8 cellular contexts compared by ENCODE assay signal in genomic region chr6:42367353-42368011, GRCh38.
A peak's percentile ranks its signal among the peaks of the same experiment; 100 is the strongest.
DNase-seq lines count a peak whose midpoint lies in the region; ATAC-seq, FAIRE-seq and TF ChIP-seq lines count a peak whose summit lies in the region.

No MANE protein-coding gene starts in this region.

- H3K4me1 Mint-ChIP-seq in activated CD8-positive, alpha-beta T cell treated with anti-CD3 and anti-CD28 coated beads, Interleukin-2, amount 10 ng/mL, durations not matched to agents 7 days and 5 days (ENCODE audit: low read depth) = peaks cover 69% of the 10 kb centered on the region
- H3K4me1 Mint-ChIP-seq in endothelial cell (ENCODE audit: unreplicated experiment) = peaks cover 13% of the 10 kb centered on the region

- H3K9me3 Mint-ChIP-seq in activated CD8-positive, alpha-beta T cell treated with anti-CD3 and anti-CD28 coated beads, Interleukin-2, amount 10 ng/mL, durations not matched to agents 7 days and 5 days (ENCODE audit: insufficient read depth) = no peaks in the 10 kb centered on the region
- no peaks in the 10 kb centered on the region for H3K9me3 Mint-ChIP-seq in endothelial cell (ENCODE audit: unreplicated experiment)

- H3K9ac ChIP-seq in HepG2 (ENCODE audit: insufficient read depth, low read depth, low read length) = no peak overlapping the region

- TF ChIP-seq CTCF in right lobe of liver (IDR thresholded peaks at IDR 0.05) = no peak
- TF ChIP-seq CTCF in HepG2 (CRISPR knock-in tag; IDR thresholded peaks at IDR 0.05) = no peak
- TF ChIP-seq CTCF in endothelial cell (IDR thresholded peaks at IDR 0.05; ENCODE audit: unreplicated experiment) = no peak

- H3K4me1 ChIP-seq in right lobe of liver (no peaks in the 10 kb centered on the region), HepG2 (ENCODE audit: insufficient read depth, low read length) (no peaks in the 10 kb centered on the region), mesodermal cell (ENCODE audit: control insufficient read depth, insufficient read depth, low read length, poor library complexity, severe bottlenecking) (peaks cover 4% of the 10 kb centered on the region)

- POLR2A ChIA-PET in HepG2 (lab: Yijun Ruan, JAX) = no interaction called here
- POLR2A ChIA-PET in activated CD8-positive, alpha-beta T cell treated with anti-CD3 and anti-CD28 coated beads, Interleukin-2, amount 10 ng/mL, durations not matched to agents 7 days and 5 days (lab: Charles Lee) = interaction anchor here (0.8 to 2.1 kb wide), 6 partner anchors 11 to 108 kb away, joined by 3 to 13 read pairs (median 3); no protein-coding TSS in a partner anchor

- CTCF ChIA-PET in HepG2 (lab: Yijun Ruan, JAX; ENCODE audit: low intra/inter-chr PET ratio, low total read pairs) = no interaction called here
- CTCF ChIA-PET in activated CD8-positive, alpha-beta T cell treated with anti-CD3 and anti-CD28 coated beads, Interleukin-2, amount 10 ng/mL, durations not matched to agents 7 days and 5 days (lab: Charles Lee) = interaction anchor here (0.8 to 2.9 kb wide), 11 partner anchors 9 to 180 kb away, joined by 3 to 17 read pairs (median 3); no protein-coding TSS in a partner anchor

- H3K27ac ChIP-seq in right lobe of liver (peak overlapping the region; percentile 21 to 47 (median 28)), HepG2 (ENCODE audit: extremely low read length, insufficient read depth, low read length) (no peak overlapping the region), mesodermal cell (ENCODE audit: low read depth, low read length, severe bottlenecking) (peak overlapping the region; percentile 53)

- H3K36me3 Mint-ChIP-seq in activated CD8-positive, alpha-beta T cell treated with anti-CD3 and anti-CD28 coated beads, Interleukin-2, amount 10 ng/mL, durations not matched to agents 7 days and 5 days (ENCODE audit: low read depth) = peaks cover 14% of the 10 kb centered on the region
- peaks cover 10% of the 10 kb centered on the region for H3K36me3 Mint-ChIP-seq in endothelial cell (ENCODE audit: low read depth, unreplicated experiment)

- H3K9me3 ChIP-seq in right lobe of liver (no peaks in the 10 kb centered on the region), HepG2 (ENCODE audit: low read length) (no peaks in the 10 kb centered on the region), mesodermal cell (ENCODE audit: control insufficient read depth, low read length) (no peaks in the 10 kb centered on the region)

- H3K27ac Mint-ChIP-seq in activated CD8-positive, alpha-beta T cell treated with anti-CD3 and anti-CD28 coated beads, Interleukin-2, amount 10 ng/mL, durations not matched to agents 7 days and 5 days = peak overlapping the region; percentile 90
- no peak overlapping the region for H3K27ac Mint-ChIP-seq in endothelial cell (ENCODE audit: unreplicated experiment)

- H3K4me2 ChIP-seq in HepG2 (ENCODE audit: low read depth, low read length) = no peak overlapping the region

- no peaks in the 10 kb centered on the region for H3K27me3 ChIP-seq in right lobe of liver
- peaks cover 2 to 29% of the 10 kb centered on the region in 2 experiments; a peak in 3 of 5 replicates for H3K27me3 ChIP-seq in HepG2 (ENCODE audit: control insufficient read depth in 1 of 2, insufficient read depth in 2 of 2, low read length in 2 of 2)

- H3K4me3 ChIP-seq in right lobe of liver (no peak overlapping the region), HepG2 (replicated peaks in 1 of 3; ENCODE audit: insufficient read depth in 1 of 3, low read depth in 2 of 3, low read length in 3 of 3) (no peak overlapping the region), mesodermal cell (ENCODE audit: extremely low read depth, insufficient read depth, low read length, poor library complexity, severe bottlenecking) (no peak overlapping the region)

- no peaks in the 10 kb centered on the region for H4K20me1 ChIP-seq in HepG2 (ENCODE audit: insufficient read depth, low read length)

- FAIRE-seq in HepG2 (lab: Jason Lieb, UNC) = no peak

- intact Hi-C loops in right lobe of liver (cut with DNase I) (no loop called here), HepG2 (cut with micrococcal nuclease; ENCODE audit: unreplicated experiment) (no loop called here)

- H3K36me3 ChIP-seq in right lobe of liver (no peaks in the 10 kb centered on the region), HepG2 (replicated peaks in 1 of 2; ENCODE audit: control insufficient read depth in 1 of 2, insufficient read depth in 2 of 2, low read length in 2 of 2) (no peaks in the 10 kb centered on the region), mesodermal cell (ENCODE audit: control insufficient read depth, insufficient read depth, low read length) (no peaks in the 10 kb centered on the region)

- in situ Hi-C loops in HepG2 (cut with HindIII; ENCODE audit: extremely low pct_ligation_motif_present, low pct_unique_long_range_greater_than_20kb) = no loop called here

- TF ChIP-seq POLR2A in right lobe of liver (IDR thresholded peaks at IDR 0.05) (no peak), HepG2 (IDR thresholded peaks at IDR 0.05; ENCODE audit: insufficient read depth in 1 of 2, low read depth in 2 of 2, low read length in 2 of 2) (no peak)

- peak in 1 of 3 donors; percentile 26 for DNase-seq in right lobe of liver
- no peak for DNase-seq in HepG2 (ENCODE audit: low spot score)
- DNase-seq in activated CD8-positive, alpha-beta T cell treated with anti-CD3 and anti-CD28 coated beads, Interleukin-2, amount 10 ng/mL, durations not matched to agents 7 days and 5 days = peak; percentile 48
- no peak for DNase-seq in A172 (ENCODE audit: low spot score)
- no peak for DNase-seq in endothelial cell (ENCODE audit: low spot score)
- DNase-seq in HPDE6-E6E7 (ENCODE audit: extremely low spot score) = no peak

- ATAC-seq in right lobe of liver = peak; percentile 35 to 58 (median 50)
- no peak for ATAC-seq in HepG2
- peak; percentile 78 for ATAC-seq in HG03175 (IDR thresholded peaks at IDR 0.05; ENCODE audit: unreplicated experiment)
- peak; percentile 59 for ATAC-seq in activated CD8-positive, alpha-beta T cell treated with anti-CD3 and anti-CD28 coated beads, Interleukin-2, amount 10 ng/mL, durations not matched to agents 7 days and 5 days

- H3K79me2 ChIP-seq in HepG2 (ENCODE audit: insufficient read depth, low read length) = no peaks in the 10 kb centered on the region

- TF ChIP-seq RAD21 in HepG2 (CRISPR knock-in tag; IDR thresholded peaks at IDR 0.05) = no peak

- 38% methylated on average over 6 of the region's 14 CpGs for WGBS in right lobe of liver (ENCODE audit: insufficient coverage, low coverage, low lambda C conversion rate, missing lambda C conversion rate)
- 38% methylated on average over 11 of the region's 14 CpGs for WGBS in HepG2 (ENCODE audit: low lambda C conversion rate)
- 91 to 92% methylated on average over 14 of the region's 14 CpGs for WGBS in mesodermal cell (ENCODE audit: insufficient coverage in 2 of 2), 2 experiments

- no peaks in the 10 kb centered on the region for H3K27me3 Mint-ChIP-seq in activated CD8-positive, alpha-beta T cell treated with anti-CD3 and anti-CD28 coated beads, Interleukin-2, amount 10 ng/mL, durations not matched to agents 7 days and 5 days (ENCODE audit: low read depth)
- peaks cover 10% of the 10 kb centered on the region for H3K27me3 Mint-ChIP-seq in endothelial cell (ENCODE audit: unreplicated experiment)

- H2AFZ ChIP-seq in HepG2 (ENCODE audit: low read length) = no peak overlapping the region

- no TSS peak for BruUV-seq in HepG2 (replicated peaks; lab: Mats Ljungman, UMichigan)

- peak overlapping the region; percentile 64 for H3K4me3 Mint-ChIP-seq in activated CD8-positive, alpha-beta T cell treated with anti-CD3 and anti-CD28 coated beads, Interleukin-2, amount 10 ng/mL, durations not matched to agents 7 days and 5 days
- H3K4me3 Mint-ChIP-seq in endothelial cell (ENCODE audit: unreplicated experiment) = no peak overlapping the region

- TF ChIP-seq EP300 in HepG2 (IDR thresholded peaks at IDR 0.05; ENCODE audit: low read depth in 2 of 2, low read length in 2 of 2) (no peak), HepG2 (CRISPR knock-in tag; IDR thresholded peaks at IDR 0.05; ENCODE audit: borderline replicate concordance) (no peak)

TF ChIP-seq in HepG2, 621 proteins besides CTCF, POLR2A, EP300 and RAD21:
- no peak for TF ChIP-seq ELF1 (CRISPR knock-in tag; IDR thresholded peaks at IDR 0.05)
- TF ChIP-seq U2AF1 (optimal IDR thresholded peaks at IDR 0.05; ENCODE audit: low read depth, low read length) = no peak
- TF ChIP-seq, protein P1, sequence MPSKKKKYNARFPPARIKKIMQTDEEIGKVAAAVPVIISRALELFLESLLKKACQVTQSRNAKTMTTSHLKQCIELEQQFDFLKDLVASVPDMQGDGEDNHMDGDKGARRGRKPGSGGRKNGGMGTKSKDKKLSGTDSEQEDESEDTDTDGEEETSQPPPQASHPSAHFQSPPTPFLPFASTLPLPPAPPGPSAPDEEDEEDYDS (CRISPR knock-in tag; IDR thresholded peaks at IDR 0.05) = no peak
- no peak for TF ChIP-seq ATRX (CRISPR knock-in tag; IDR thresholded peaks at IDR 0.05; ENCODE audit: borderline replicate concordance)
- no peak for TF ChIP-seq ZFP36L2 (CRISPR knock-in tag; IDR thresholded peaks at IDR 0.05)
- TF ChIP-seq ZNF574 (CRISPR knock-in tag; IDR thresholded peaks at IDR 0.05) = no peak
- TF ChIP-seq MTF1 (CRISPR knock-in tag; IDR thresholded peaks at IDR 0.05) = no peak
